Comparison of ENCODE assay signal across 20 cellular contexts in genomic region chr15:52912172-52912571, GRCh38.
A peak's percentile ranks its signal among the peaks of the same experiment; 100 is the strongest.
DNase-seq lines count a peak whose midpoint lies in the region; ATAC-seq and TF ChIP-seq lines count a peak whose summit lies in the region.
"Had no signal": no experiment of that assay in that cellular context is flagged by ENCODE, and none has a peak within 500 bp of the region (broad histone marks: within the 10 kb centered on the region; RNA-seq: fewer than 3 reads in every experiment).

No MANE protein-coding gene starts in this region.

- DNase-seq in DMS79 treated with DMSO at 0.1 percent for 48 hours (lab: John Stamatoyannopoulos, UW) (peak; percentile 1), DMS79 (lab: John Stamatoyannopoulos, UW) (no peak), RKO (ENCODE audit: low spot score) (peak; percentile 17), esophagus squamous epithelium (lab: John Stamatoyannopoulos, UW) (no peak), progenitor cell of endocrine pancreas (ENCODE audit: low spot score, unreplicated experiment) (no peak), HCEC 1CT (no peak)
- DNase-seq: activated CD4-positive, CD25-positive, alpha-beta regulatory T cell; activated T-cell treated with anti-CD3 and anti-CD28 coated beads, Interleukin-2, amount 50 U/mL, for 4 hours; effector CD8-positive, alpha-beta T cell; head of caudate nucleus; NCI-H1048; NCI-H2029 treated with DMSO at 0.1 percent for 48 hours; spleen; T1000 had no signal

- peaks cover 3% of the 10 kb centered on the region for H3K4me1 Mint-ChIP-seq in progenitor cell of endocrine pancreas (ENCODE audit: low read depth)
- H3K4me1 Mint-ChIP-seq: activated naive CD4-positive, alpha-beta T cell treated with anti-CD3 and anti-CD28 coated beads, Interleukin-2, amount 50 U/mL, for 24 hours had no signal

- no peak for TF ChIP-seq CTCF in esophagus squamous epithelium (IDR thresholded peaks at IDR 0.05)
- no peak for TF ChIP-seq CTCF in progenitor cell of endocrine pancreas (IDR thresholded peaks at IDR 0.05; ENCODE audit: unreplicated experiment)

- peaks cover 0 to 7% (median 0%) of the 10 kb centered on the region in 3 donors for H3K4me1 ChIP-seq in esophagus squamous epithelium
- H3K4me1 ChIP-seq: spleen had no signal

- H3K27me3 ChIP-seq in esophagus squamous epithelium, result no peaks in the 10 kb centered on the region

- no peak overlapping the region for H3K4me3 Mint-ChIP-seq in progenitor cell of endocrine pancreas (ENCODE audit: low read depth)
- H3K4me3 Mint-ChIP-seq: activated naive CD4-positive, alpha-beta T cell treated with anti-CD3 and anti-CD28 coated beads, Interleukin-2, amount 50 U/mL, for 24 hours; activated T-cell treated with anti-CD3 and anti-CD28 coated beads, Interleukin-2, amount 50 U/mL, for 4 hours; type B pancreatic cell had no signal

- peak overlapping the region; percentile 58 for H3K27ac Mint-ChIP-seq in progenitor cell of endocrine pancreas
- H3K27ac Mint-ChIP-seq: activated naive CD4-positive, alpha-beta T cell treated with anti-CD3 and anti-CD28 coated beads, Interleukin-2, amount 50 U/mL, for 24 hours; type B pancreatic cell had no signal

- ATAC-seq in HG02970 (IDR thresholded peaks at IDR 0.05; ENCODE audit: low FRiP score, unreplicated experiment) (no peak), HG02763 (IDR thresholded peaks at IDR 0.05; ENCODE audit: unreplicated experiment) (no peak)
- ATAC-seq: activated T-cell treated with anti-CD3 and anti-CD28 coated beads, Interleukin-2, amount 50 U/mL, for 4 hours; Right ventricle myocardium inferior had no signal

- no peak for TF ChIP-seq POLR2A in esophagus squamous epithelium (IDR thresholded peaks at IDR 0.05)

- 35 to 56% methylated on average over 1 of the region's 1 CpG for WGBS in esophagus squamous epithelium, 2 donors

- no peaks in the 10 kb centered on the region for H3K9me3 ChIP-seq in esophagus squamous epithelium
- H3K9me3 ChIP-seq: spleen had no signal

- H3K36me3 ChIP-seq in esophagus squamous epithelium, result no peaks in the 10 kb centered on the region
- H3K36me3 ChIP-seq: spleen had no signal

- H3K9me3 Mint-ChIP-seq in progenitor cell of endocrine pancreas (ENCODE audit: low read depth), result no peaks in the 10 kb centered on the region
- H3K9me3 Mint-ChIP-seq: activated naive CD4-positive, alpha-beta T cell treated with anti-CD3 and anti-CD28 coated beads, Interleukin-2, amount 50 U/mL, for 24 hours; type B pancreatic cell had no signal

- H3K27ac ChIP-seq in esophagus squamous epithelium, result peak overlapping the region in 3 of 4 donors; percentile 25 to 68 (median 63)
- H3K27ac ChIP-seq: 22Rv1, spleen had no signal

- H3K27me3 Mint-ChIP-seq in progenitor cell of endocrine pancreas, result no peaks in the 10 kb centered on the region

- no peaks in the 10 kb centered on the region for H3K36me3 Mint-ChIP-seq in progenitor cell of endocrine pancreas (ENCODE audit: insufficient read depth)
- H3K36me3 Mint-ChIP-seq: activated naive CD4-positive, alpha-beta T cell treated with anti-CD3 and anti-CD28 coated beads, Interleukin-2, amount 50 U/mL, for 24 hours; type B pancreatic cell had no signal

- no peak overlapping the region for H3K4me3 ChIP-seq in esophagus squamous epithelium
- H3K4me3 ChIP-seq: spleen had no signal

- intact Hi-C loops in esophagus squamous epithelium (cut with DNase I), result no loop called here

Comparison
In these comparisons a context has a peak if more than half of its experiments do, and no peak if none do; other contexts are left out.
1. DNase-seq: peak in DMS79 treated with DMSO at 0.1 percent for 48 hours (single experiment) and RKO (single experiment); none in DMS79 (single experiment), esophagus squamous epithelium (single experiment), progenitor cell of endocrine pancreas (single experiment) and HCEC 1CT (single experiment).